Comparison of ENCODE assay signal across 21 cellular contexts in genomic region chr12:92778525-92778924, GRCh38.
A peak's percentile ranks its signal among the peaks of the same experiment; 100 is the strongest.
DNase-seq lines count a peak whose midpoint lies in the region; ATAC-seq and TF ChIP-seq lines count a peak whose summit lies in the region.
"Had no signal": no experiment of that assay in that cellular context is flagged by ENCODE, and none has a peak within 500 bp of the region (broad histone marks: within the 10 kb centered on the region; RNA-seq: fewer than 3 reads in every experiment).

No MANE protein-coding gene starts in this region.

- peaks cover 6% of the 10 kb centered on the region for H3K4me1 Mint-ChIP-seq in MCF 10A (ENCODE audit: insufficient read depth, unreplicated experiment)
- no peaks in the 10 kb centered on the region for H3K4me1 Mint-ChIP-seq in central memory CD8-positive, alpha-beta T cell

- no peak for DNase-seq in MCF 10A (ENCODE audit: unreplicated experiment)
- no peak for DNase-seq in breast epithelium (ENCODE audit: low spot score in 2 of 2)
- DNase-seq in central memory CD8-positive, alpha-beta T cell (ENCODE audit: low spot score in 2 of 2) = no peak
- peak; percentile 44 for DNase-seq in fibroblast of pulmonary artery (ENCODE audit: low read depth)
- DNase-seq in spleen = no peak
- no peak for DNase-seq in HAP-1 (ENCODE audit: low spot score in 2 of 2)
- no peak for DNase-seq in psoas muscle
- DNase-seq: AML-193; CD4-positive, alpha-beta T cell; Karpas-422; NCI-H1105; NCI-H1436 treated with DMSO at 0.1 percent for 48 hours; NCI-H187 treated with DMSO at 0.1 percent for 48 hours; NCI-H2171 treated with DMSO at 0.1 percent for 48 hours; NCI-H526 treated with DMSO at 0.1 percent for 48 hours; PC-9; Right ventricle myocardium superior; RPMI8226 had no signal

- H3K9me3 ChIP-seq in breast epithelium = no peaks in the 10 kb centered on the region
- H3K9me3 ChIP-seq in spleen = no peaks in the 10 kb centered on the region
- no peaks in the 10 kb centered on the region for H3K9me3 ChIP-seq in HAP-1
- no peaks in the 10 kb centered on the region for H3K9me3 ChIP-seq in psoas muscle
- H3K9me3 ChIP-seq: BLaER1 treated with 17β-estradiol and CSF1 and Interleukin-3, amounts not matched to agents 10 nM and 100 nM; SJSA1 had no signal

- BruUV-seq in MCF 10A (replicated peaks; lab: Mats Ljungman, UMichigan) = no TSS peak

- TF ChIP-seq CTCF in MCF 10A (IDR thresholded peaks at IDR 0.05; ENCODE audit: unreplicated experiment) (no peak), breast epithelium (IDR thresholded peaks at IDR 0.05) (no peak), fibroblast of pulmonary artery (IDR thresholded peaks at IDR 0.05; ENCODE audit: low read length, missing control alignments) (no peak), spleen (IDR thresholded peaks at IDR 0.05 in 8 of 11, conservative IDR thresholded peaks at IDR 0.05 in 3 of 11) (no peak), psoas muscle (IDR thresholded peaks at IDR 0.05) (no peak)

- peaks cover 50% of the 10 kb centered on the region for H3K36me3 Mint-ChIP-seq in MCF 10A (ENCODE audit: insufficient read depth, unreplicated experiment)
- H3K36me3 Mint-ChIP-seq in central memory CD8-positive, alpha-beta T cell (ENCODE audit: insufficient read depth) = peaks cover 23% of the 10 kb centered on the region

- H3K27ac ChIP-seq in breast epithelium = no peak overlapping the region
- H3K27ac ChIP-seq in spleen = peak overlapping the region in 7 of 8 donors; percentile 37 to 73 (median 67)
- H3K27ac ChIP-seq in psoas muscle = no peak overlapping the region
- H3K27ac ChIP-seq: BLaER1 treated with 17β-estradiol and CSF1 and Interleukin-3, amounts not matched to agents 10 nM and 100 nM; HL-60; PC-9; SJSA1 had no signal

- H3K4me3 ChIP-seq in breast epithelium (no peak overlapping the region), fibroblast of pulmonary artery (replicated peaks; ENCODE audit: low read depth, low read length) (no peak overlapping the region), spleen (no peak overlapping the region), HAP-1 (no peak overlapping the region), psoas muscle (no peak overlapping the region)
- H3K4me3 ChIP-seq: BLaER1 treated with 17β-estradiol and CSF1 and Interleukin-3, amounts not matched to agents 10 nM and 100 nM; PC-9; SJSA1 had no signal

- TF ChIP-seq POLR2A in breast epithelium (IDR thresholded peaks at IDR 0.05) (no peak), spleen (IDR thresholded peaks at IDR 0.05) (no peak)

- H3K27me3 ChIP-seq in breast epithelium (no peaks in the 10 kb centered on the region), spleen (replicated peaks in 1 of 7) (no peaks in the 10 kb centered on the region), HAP-1 (ENCODE audit: low read depth) (no peaks in the 10 kb centered on the region), psoas muscle (ENCODE audit: insufficient read depth in 3 of 3, low read length in 2 of 3) (no peaks in the 10 kb centered on the region)
- H3K27me3 ChIP-seq: BLaER1 treated with 17β-estradiol and CSF1 and Interleukin-3, amounts not matched to agents 10 nM and 100 nM; SJSA1 had no signal

- intact Hi-C loops in MCF 10A (cut with micrococcal nuclease) (no loop called here), breast epithelium (cut with DNase I; ENCODE audit: low total_unique reads) (no loop called here), spleen (cut with DNase I; ENCODE audit: low total_unique reads) (no loop called here), psoas muscle (cut with DNase I) (no loop called here)

- H3K4me1 ChIP-seq in breast epithelium (no peaks in the 10 kb centered on the region), spleen (peaks cover 0 to 27% (median 5%) of the 10 kb centered on the region in 6 donors), HAP-1 (no peaks in the 10 kb centered on the region), psoas muscle (no peaks in the 10 kb centered on the region)
- H3K4me1 ChIP-seq: SJSA1 had no signal

- no peak for ATAC-seq in central memory CD8-positive, alpha-beta T cell (replicated peaks; ENCODE audit: extremely low read depth, poor library complexity, severe bottlenecking)
- ATAC-seq in psoas muscle = no peak

- H3K36me3 ChIP-seq in breast epithelium = no peaks in the 10 kb centered on the region
- peaks cover 0 to 83% (median 28%) of the 10 kb centered on the region in 6 donors for H3K36me3 ChIP-seq in spleen
- H3K36me3 ChIP-seq in HAP-1 (replicated peaks) = 0 out of 2 replicates have a peak, but pooled peaks cover 7% of the 10 kb centered on the region
- H3K36me3 ChIP-seq in psoas muscle (ENCODE audit: insufficient read depth in 1 of 2, low read depth in 1 of 2) = peaks cover 0 to 68% of the 10 kb centered on the region in 2 donors

- H3K27ac Mint-ChIP-seq in MCF 10A (ENCODE audit: low read depth, unreplicated experiment) = peak overlapping the region; percentile 49
- H3K27ac Mint-ChIP-seq in central memory CD8-positive, alpha-beta T cell (ENCODE audit: low read depth) = peak overlapping the region; percentile 7
- H3K27ac Mint-ChIP-seq: CD4-positive, alpha-beta T cell had no signal

- 60 to 73% (median 66%) methylated on average over 3 of the region's 3 CpGs for WGBS in spleen, 5 donors
- 55 to 61% (median 57%) methylated on average over 3 of the region's 3 CpGs for whole genome bisulfite sequencing in psoas muscle, 3 donors

- H3K4me3 Mint-ChIP-seq in MCF 10A (ENCODE audit: unreplicated experiment) = no peak overlapping the region
- H3K4me3 Mint-ChIP-seq in central memory CD8-positive, alpha-beta T cell = no peak overlapping the region
- H3K4me3 Mint-ChIP-seq: CD4-positive, alpha-beta T cell had no signal

- POLR2A ChIA-PET in MCF 10A (lab: Yijun Ruan, JAX) = interaction anchor here (0.6 to 1.3 kb wide), 3 partner anchors 19 to 1802 kb away, joined by 3 to 5 read pairs (median 3); no protein-coding TSS in a partner anchor

- CTCF ChIA-PET in MCF 10A (lab: Yijun Ruan, JAX) = interaction anchor here (0.6 kb wide), 1 partner anchor 1605 kb away, joined by 5 read pairs; no protein-coding TSS in a partner anchor

- no peaks in the 10 kb centered on the region for H3K27me3 Mint-ChIP-seq in MCF 10A (ENCODE audit: insufficient read depth, unreplicated experiment)
- H3K27me3 Mint-ChIP-seq in central memory CD8-positive, alpha-beta T cell = no peaks in the 10 kb centered on the region
- H3K27me3 Mint-ChIP-seq: CD4-positive, alpha-beta T cell had no signal

- no peaks in the 10 kb centered on the region for H3K9me3 Mint-ChIP-seq in MCF 10A (ENCODE audit: unreplicated experiment)
- H3K9me3 Mint-ChIP-seq in central memory CD8-positive, alpha-beta T cell = no peaks in the 10 kb centered on the region
- H3K9me3 Mint-ChIP-seq: CD4-positive, alpha-beta T cell had no signal

- in situ Hi-C loops in HAP-1 (cut with MboI; ENCODE audit: low sequenced_read_pairs) = loop anchor here (25.0 kb wide), 3 partner anchors 209 to 1334 kb away; no protein-coding TSS in a partner anchor

Comparison
In these comparisons a context has a peak if more than half of its experiments do, and no peak if none do; other contexts are left out.
1. H3K27ac ChIP-seq: peak in spleen (7 of 8); none in breast epithelium (0 of 2) and psoas muscle (single experiment).